ENCODE assay signal across 8 cellular contexts in genomic region chr14:64196668-64197411, GRCh38.
A peak's percentile ranks its signal among the peaks of the same experiment; 100 is the strongest.
DNase-seq lines count a peak whose midpoint lies in the region; ATAC-seq, FAIRE-seq and TF ChIP-seq lines count a peak whose summit lies in the region.

No MANE protein-coding gene starts in this region.

- H3K4me1 ChIP-seq in body of pancreas: peaks cover 97% of the 10 kb centered on the region

- no peaks in the 10 kb centered on the region for H3K36me3 ChIP-seq in body of pancreas (replicated peaks in 1 of 2; ENCODE audit: insufficient read depth in 1 of 2, low read depth in 2 of 2)

- H3K27ac Mint-ChIP-seq in immature natural killer cell: peak overlapping the region in 4 of 6 donors; percentile 37 to 91 (median 62)

- no peaks in the 10 kb centered on the region for H3K9me3 Mint-ChIP-seq in immature natural killer cell

- DNase-seq in AG04450 (ENCODE audit: low read depth, low spot score) (peak; percentile 11), GM19239 (ENCODE audit: insufficient read length, low spot score) (no peak), NCI-H187 (lab: John Stamatoyannopoulos, UW) (peak; percentile 69 to 87), body of pancreas (peak; percentile 49 to 76 (median 58)), immature natural killer cell (no peak), UCSD-AML1 (lab: John Stamatoyannopoulos, UW; ENCODE audit: unreplicated experiment) (no peak)
- peak; percentile 28 for DNase-seq in stimulated activated CD8-positive, alpha-beta memory T cell treated with anti-CD3 and anti-CD28 coated beads, Interleukin-4, amount 100 ng/mL, for 48 hours

- H3K27me3 Mint-ChIP-seq in immature natural killer cell (ENCODE audit: low read depth in 3 of 3): peaks cover 2 to 3% (median 2%) of the 10 kb centered on the region in 3 donors

- POLR2A ChIA-PET in AG04450 (lab: Yijun Ruan, JAX): no interaction called here

- H3K27ac ChIP-seq in AG04450 (ENCODE audit: low read depth, low read length) (peak overlapping the region; percentile 58), body of pancreas (peak overlapping the region; percentile 55 to 69 (median 64))

- no peak for TF ChIP-seq CTCF in AG04450 (IDR thresholded peaks at IDR 0.05; ENCODE audit: low read depth, low read length)
- TF ChIP-seq CTCF in body of pancreas (IDR thresholded peaks at IDR 0.05): no peak

- H3K9me3 ChIP-seq in AG04450 (ENCODE audit: control insufficient read depth, insufficient read depth, low read length): no peaks in the 10 kb centered on the region; the same call in 1 of the 2 replicates
- no peaks in the 10 kb centered on the region for H3K9me3 ChIP-seq in body of pancreas

- H3K36me3 Mint-ChIP-seq in immature natural killer cell: peaks cover 7 to 19% (median 7%) of the 10 kb centered on the region in 3 donors

- FAIRE-seq in GM19239 (lab: Jason Lieb, UNC): peak; percentile 76

- ATAC-seq in body of pancreas (peak; percentile 31), GM18909 (IDR thresholded peaks at IDR 0.05; ENCODE audit: poor library complexity, unreplicated experiment) (no peak)

- H3K4me3 Mint-ChIP-seq in immature natural killer cell: peak overlapping the region in 2 of 5 donors; percentile 17 to 56

- CTCF ChIA-PET in AG04450 (lab: Charles Lee): no interaction called here

- TF ChIP-seq POLR2A in body of pancreas (IDR thresholded peaks at IDR 0.05): peak in 2 of 3 donors; percentile 25 to 26

- intact Hi-C loops in body of pancreas (cut with DNase I): no loop called here

- peaks cover 27 to 41% of the 10 kb centered on the region in 2 donors for H3K4me1 Mint-ChIP-seq in immature natural killer cell

- H3K4me3 ChIP-seq in AG04450 (ENCODE audit: low read depth, low read length): peak overlapping the region; percentile 69
- H3K4me3 ChIP-seq in body of pancreas: no peak overlapping the region

- H3K27me3 ChIP-seq in AG04450 (ENCODE audit: control insufficient read depth, insufficient read depth, low read length) (no peaks in the 10 kb centered on the region), body of pancreas (no peaks in the 10 kb centered on the region)

- WGBS in body of pancreas, 2 donors: 12 to 14% methylated on average over 12 to 22 of the region's 22 CpGs

Comparison
In these comparisons a context has a peak if more than half of its experiments do, and no peak if none do; other contexts are left out.
1. DNase-seq: peak in AG04450 (single experiment), NCI-H187 (2 of 2), body of pancreas (4 of 4) and stimulated activated CD8-positive, alpha-beta memory T cell treated with anti-CD3 and anti-CD28 coated beads, Interleukin-4, amount 100 ng/mL, for 48 hours (single experiment); none in GM19239 (single experiment), immature natural killer cell (0 of 3) and UCSD-AML1 (single experiment).